1 cellular context compared by ENCODE assay signal in the genomic region with DNA sequence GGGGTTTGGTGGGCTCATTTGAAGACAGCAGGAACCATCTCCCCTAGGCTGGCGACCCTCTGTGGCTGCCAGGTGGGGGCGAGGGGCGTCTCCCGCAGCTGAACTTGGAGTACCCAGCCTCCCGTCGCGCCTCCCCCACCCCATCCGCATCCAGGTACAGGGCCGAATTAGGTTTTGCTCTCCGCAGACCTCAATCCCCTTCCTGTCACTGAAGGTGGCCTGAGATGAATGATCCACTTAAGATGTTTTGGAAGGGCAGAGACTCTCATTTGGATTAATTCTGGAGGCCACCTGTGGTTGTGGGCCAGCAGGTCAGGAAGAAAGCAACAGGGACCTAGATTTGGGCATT.
TF ChIP-seq lines count a peak whose summit lies in the region.

No MANE protein-coding gene starts in this region.

TF ChIP-seq in HepG2, 621 proteins besides CTCF, POLR2A, EP300 and RAD21 (continued from another document):
- 0 out of 2 replicates have a peak, but pooled peaks have one; percentile 10 for TF ChIP-seq REPIN1 (CRISPR knock-in tag; IDR thresholded peaks at IDR 0.05; ENCODE audit: borderline replicate concordance, low read depth)
- TF ChIP-seq SNAI1 (CRISPR knock-in tag; IDR thresholded peaks at IDR 0.05; ENCODE audit: borderline replicate concordance): 0 out of 2 replicates have a peak, but pooled peaks have one; percentile 1
- TF ChIP-seq ARHGAP35 (CRISPR knock-in tag; IDR thresholded peaks at IDR 0.05; ENCODE audit: borderline replicate concordance): peak; percentile 34; the same call in 1 of the 2 replicates
- TF ChIP-seq ZNF547 (CRISPR knock-in tag; IDR thresholded peaks at IDR 0.05): no peak
- TF ChIP-seq, protein P1, sequence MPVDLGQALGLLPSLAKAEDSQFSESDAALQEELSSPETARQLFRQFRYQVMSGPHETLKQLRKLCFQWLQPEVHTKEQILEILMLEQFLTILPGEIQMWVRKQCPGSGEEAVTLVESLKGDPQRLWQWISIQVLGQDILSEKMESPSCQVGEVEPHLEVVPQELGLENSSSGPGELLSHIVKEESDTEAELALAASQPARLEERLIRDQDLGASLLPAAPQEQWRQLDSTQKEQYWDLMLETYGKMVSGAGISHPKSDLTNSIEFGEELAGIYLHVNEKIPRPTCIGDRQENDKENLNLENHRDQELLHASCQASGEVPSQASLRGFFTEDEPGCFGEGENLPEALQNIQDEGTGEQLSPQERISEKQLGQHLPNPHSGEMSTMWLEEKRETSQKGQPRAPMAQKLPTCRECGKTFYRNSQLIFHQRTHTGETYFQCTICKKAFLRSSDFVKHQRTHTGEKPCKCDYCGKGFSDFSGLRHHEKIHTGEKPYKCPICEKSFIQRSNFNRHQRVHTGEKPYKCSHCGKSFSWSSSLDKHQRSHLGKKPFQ (CRISPR knock-in tag; IDR thresholded peaks at IDR 0.05; ENCODE audit: insufficient replicate concordance): peak; percentile 8
- peak; percentile 26; the same call in 1 of the 2 replicates for TF ChIP-seq ZMYM2 (CRISPR knock-in tag; IDR thresholded peaks at IDR 0.05)
- no peak for TF ChIP-seq MED8 (CRISPR knock-in tag; IDR thresholded peaks at IDR 0.05; ENCODE audit: insufficient replicate concordance)
- TF ChIP-seq, protein P2, sequence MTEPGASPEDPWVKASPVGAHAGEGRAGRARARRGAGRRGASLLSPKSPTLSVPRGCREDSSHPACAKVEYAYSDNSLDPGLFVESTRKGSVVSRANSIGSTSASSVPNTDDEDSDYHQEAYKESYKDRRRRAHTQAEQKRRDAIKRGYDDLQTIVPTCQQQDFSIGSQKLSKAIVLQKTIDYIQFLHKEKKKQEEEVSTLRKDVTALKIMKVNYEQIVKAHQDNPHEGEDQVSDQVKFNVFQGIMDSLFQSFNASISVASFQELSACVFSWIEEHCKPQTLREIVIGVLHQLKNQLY (CRISPR knock-in tag; IDR thresholded peaks at IDR 0.05): no peak
- 0 out of 2 replicates have a peak, but pooled peaks have one; percentile 13 for TF ChIP-seq SRY (CRISPR knock-in tag; IDR thresholded peaks at IDR 0.05)
- no peak for TF ChIP-seq ZNF251 (CRISPR knock-in tag; IDR thresholded peaks at IDR 0.05)
- no peak for TF ChIP-seq PCBP1 (IDR thresholded peaks at IDR 0.05; ENCODE audit: borderline replicate concordance, low read depth, low read length)
- TF ChIP-seq ZNF800 (CRISPR knock-in tag; IDR thresholded peaks at IDR 0.05): no peak
- TF ChIP-seq ZNF205 (CRISPR knock-in tag; IDR thresholded peaks at IDR 0.05): no peak
